8 cellular contexts compared by ENCODE assay signal in the genomic region with DNA sequence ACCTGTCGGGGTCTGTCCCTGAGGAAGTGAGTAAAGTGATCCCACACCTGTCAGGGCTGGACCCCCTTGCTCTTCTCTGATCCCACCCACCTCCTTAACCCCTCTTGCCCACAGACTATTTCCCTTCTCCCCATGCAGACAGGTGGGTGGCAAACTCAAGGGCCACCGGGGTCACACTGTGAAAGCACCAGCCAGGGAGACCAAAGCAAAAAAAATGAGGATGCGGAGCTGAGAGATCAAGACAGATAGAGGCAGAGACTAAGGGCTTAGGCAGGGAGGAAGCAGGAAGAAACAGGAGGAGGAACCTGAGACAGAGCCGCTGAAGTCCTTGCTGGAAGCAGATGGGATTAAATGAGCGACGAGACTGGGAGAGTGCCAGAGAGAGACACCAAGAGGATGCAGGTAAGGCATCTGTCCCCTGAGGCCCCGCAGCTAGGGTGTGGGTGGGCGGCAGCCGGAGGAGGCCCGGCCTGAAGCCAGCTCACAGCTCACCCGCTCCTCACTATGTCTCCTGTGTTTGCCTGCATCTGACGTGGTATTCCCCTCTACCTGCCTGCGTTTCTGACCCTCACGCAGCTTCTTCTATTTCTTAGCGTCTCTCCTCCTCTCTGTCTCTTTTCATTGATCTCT. TPM values are rescaled to one million over a fixed set of nuclear protein-coding genes. Genes with fewer than 3 reads are reported as not detected.
A peak's percentile ranks its signal among the peaks of the same experiment; 100 is the strongest.
DNase-seq lines count a peak whose midpoint lies in the region; ATAC-seq and TF ChIP-seq lines count a peak whose summit lies in the region.

No MANE protein-coding gene starts in this region.

- no peak for TF ChIP-seq POLR2A in transverse colon (IDR thresholded peaks at IDR 0.05)

- intact Hi-C loops in activated naive CD4-positive, alpha-beta T cell treated with anti-CD3 and anti-CD28 coated beads for 36 hours (cut with micrococcal nuclease), result loop anchor here (2.0 to 5.0 kb wide), 2 partner anchors 88 to 258 kb away; partner anchors contain the start of gene HDAC6
- intact Hi-C loops in transverse colon (cut with DNase I; ENCODE audit: low total_unique reads), result no loop called here

- H3K9me3 Mint-ChIP-seq in activated T-cell treated with anti-CD3 and anti-CD28 coated beads, Interleukin-2, amount 50 U/mL, for 4 hours, result no peaks in the 10 kb centered on the region
- H3K9me3 Mint-ChIP-seq in activated naive CD4-positive, alpha-beta T cell treated with anti-CD3 and anti-CD28 coated beads for 36 hours, result no peaks in the 10 kb centered on the region

- H3K27me3 Mint-ChIP-seq in activated T-cell treated with anti-CD3 and anti-CD28 coated beads, Interleukin-2, amount 50 U/mL, for 4 hours (ENCODE audit: low read depth), result no peaks in the 10 kb centered on the region
- H3K27me3 Mint-ChIP-seq in activated naive CD4-positive, alpha-beta T cell treated with anti-CD3 and anti-CD28 coated beads for 36 hours (ENCODE audit: low read depth), result no peaks in the 10 kb centered on the region

- H3K4me1 Mint-ChIP-seq in activated T-cell treated with anti-CD3 and anti-CD28 coated beads, Interleukin-2, amount 50 U/mL, for 4 hours (ENCODE audit: low read depth), result peaks cover 19% of the 10 kb centered on the region
- peaks cover 20% of the 10 kb centered on the region for H3K4me1 Mint-ChIP-seq in activated naive CD4-positive, alpha-beta T cell treated with anti-CD3 and anti-CD28 coated beads for 36 hours (ENCODE audit: low read depth)

- no peak for TF ChIP-seq EP300 in transverse colon (IDR thresholded peaks at IDR 0.05; ENCODE audit: low read depth)

- peak overlapping the region; percentile 46 to 84 (median 62) for H3K4me3 ChIP-seq in transverse colon

- H3K36me3 Mint-ChIP-seq in activated T-cell treated with anti-CD3 and anti-CD28 coated beads, Interleukin-2, amount 50 U/mL, for 4 hours (ENCODE audit: insufficient read depth), result peaks cover 1% of the 10 kb centered on the region
- H3K36me3 Mint-ChIP-seq in activated naive CD4-positive, alpha-beta T cell treated with anti-CD3 and anti-CD28 coated beads for 36 hours (ENCODE audit: low read depth), result peaks cover 2% of the 10 kb centered on the region

- 45% methylated on average over 15 of the region's 15 CpGs; no CpG with 5 or more reads in 1 of the 2 donors for WGBS in transverse colon (ENCODE audit: low coverage in 1 of 2), 2 donors

- peak overlapping the region; percentile 88 for H3K4me3 Mint-ChIP-seq in activated T-cell treated with anti-CD3 and anti-CD28 coated beads, Interleukin-2, amount 50 U/mL, for 4 hours
- peak overlapping the region; percentile 80 for H3K4me3 Mint-ChIP-seq in activated naive CD4-positive, alpha-beta T cell treated with anti-CD3 and anti-CD28 coated beads for 36 hours

- peak overlapping the region; percentile 68 for H3K27ac ChIP-seq in layer of hippocampus (ENCODE audit: low read depth, low read length)
- peak overlapping the region; percentile 78 to 88 (median 85) for H3K27ac ChIP-seq in transverse colon

- in situ Hi-C loops in transverse colon (cut with MboI; ENCODE audit: low pct_ligation_motif_present in 1 of 4, low pct_unique_long_range_greater_than_20kb in 1 of 4, low sequenced_read_pairs in 3 of 4), result no loop called here

- no peak for TF ChIP-seq CTCF in transverse colon (IDR thresholded peaks at IDR 0.05)

- no peaks in the 10 kb centered on the region for H3K27me3 ChIP-seq in layer of hippocampus (ENCODE audit: control insufficient read depth, insufficient read depth, low read length)
- no peaks in the 10 kb centered on the region for H3K27me3 ChIP-seq in transverse colon

- no peaks in the 10 kb centered on the region for H3K36me3 ChIP-seq in transverse colon

- peak overlapping the region; percentile 55 for H3K27ac Mint-ChIP-seq in activated naive CD4-positive, alpha-beta T cell treated with anti-CD3 and anti-CD28 coated beads for 36 hours

- CTCF ChIA-PET in activated naive CD4-positive, alpha-beta T cell treated with anti-CD3 and anti-CD28 coated beads for 36 hours (lab: Charles Lee), result interaction anchor here (1.3 to 1.9 kb wide), 2 partner anchors 22 to 52 kb away, joined by 3 to 6 read pairs; no protein-coding TSS in a partner anchor

- H3K9me3 ChIP-seq in transverse colon, result no peaks in the 10 kb centered on the region

- DNase-seq in activated T-cell treated with anti-CD3 and anti-CD28 coated beads, Interleukin-2, amount 50 U/mL, for 4 hours, result no peak
- DNase-seq in activated T-cell treated with anti-CD3 and anti-CD28 coated beads for 4 hours (no peak), transverse colon (no peak), NCI-H146 treated with DMSO at 0.1 percent for 48 hours (lab: John Stamatoyannopoulos, UW; ENCODE audit: unreplicated experiment) (no peak)
- no peak for DNase-seq in activated naive CD4-positive, alpha-beta T cell treated with anti-CD3 and anti-CD28 coated beads for 36 hours
- no peak for DNase-seq in activated CD4-positive, CD25-positive, alpha-beta regulatory T cell (lab: John Stamatoyannopoulos, UW)

- H3K4me1 ChIP-seq in transverse colon, result peaks cover 0 to 13% (median 6%) of the 10 kb centered on the region in 4 donors

- peak; percentile 12 to 14 for ATAC-seq in activated T-cell treated with anti-CD3 and anti-CD28 coated beads, Interleukin-2, amount 50 U/mL, for 4 hours
- ATAC-seq in GM18520 (IDR thresholded peaks at IDR 0.05; ENCODE audit: unreplicated experiment), result no peak

RNA-seq across cellular contexts. Expression of gene TIMM17B, which starts 7.2 kb away (rescaled TPM):
- 100 to 1,000 TPM in 2 of 3 donors, 10 to 100 TPM in 1; 92.7 to 107 (median 102) TPM for total RNA-seq in activated T-cell treated with anti-CD3 and anti-CD28 coated beads, Interleukin-2, amount 50 U/mL, for 4 hours
- 10 to 100 TPM; 88.0 to 94.9 TPM for total RNA-seq in activated naive CD4-positive, alpha-beta T cell treated with anti-CD3 and anti-CD28 coated beads for 36 hours
- total RNA-seq in transverse colon, result 10 to 100 TPM; 26.7 to 61.3 (median 43.7) TPM

RNA-seq across cellular contexts. Expression of gene PQBP1, which starts 7.3 kb away (rescaled TPM):
- total RNA-seq in activated T-cell treated with anti-CD3 and anti-CD28 coated beads, Interleukin-2, amount 50 U/mL, for 4 hours, result 100 to 1,000 TPM; 130 to 147 (median 139) TPM
- 10 to 100 TPM; 86.8 to 94.5 TPM for total RNA-seq in activated naive CD4-positive, alpha-beta T cell treated with anti-CD3 and anti-CD28 coated beads for 36 hours
- 10 to 100 TPM; 21.7 to 92.3 (median 63.8) TPM for total RNA-seq in transverse colon

RNA-seq across cellular contexts. Expression of gene SLC35A2, which starts 21.0 kb away (rescaled TPM):
- 10 to 100 TPM; 23.1 to 31.5 (median 30.6) TPM for total RNA-seq in activated T-cell treated with anti-CD3 and anti-CD28 coated beads, Interleukin-2, amount 50 U/mL, for 4 hours
- 10 to 100 TPM; 23.9 to 26.7 TPM for total RNA-seq in activated naive CD4-positive, alpha-beta T cell treated with anti-CD3 and anti-CD28 coated beads for 36 hours
- total RNA-seq in transverse colon, result 10 to 100 TPM; 29.5 to 48.3 (median 33.8) TPM

RNA-seq across cellular contexts. Expression of gene PIM2, which starts 28.4 kb away (rescaled TPM):
- total RNA-seq in activated T-cell treated with anti-CD3 and anti-CD28 coated beads, Interleukin-2, amount 50 U/mL, for 4 hours, result 100 to 1,000 TPM; 197 to 279 (median 270) TPM
- 100 to 1,000 TPM; 634 to 648 TPM for total RNA-seq in activated naive CD4-positive, alpha-beta T cell treated with anti-CD3 and anti-CD28 coated beads for 36 hours
- 10 to 100 TPM in 3 of 4 donors, not detected in 1; 11.2 to 50.7 (median 20.6) TPM for total RNA-seq in transverse colon

RNA-seq across cellular contexts. Expression of gene PCSK1N, which starts 55.0 kb away (rescaled TPM):
- 1 to 10 TPM; 2.8 to 3.4 (median 2.9) TPM for total RNA-seq in activated T-cell treated with anti-CD3 and anti-CD28 coated beads, Interleukin-2, amount 50 U/mL, for 4 hours
- total RNA-seq in activated naive CD4-positive, alpha-beta T cell treated with anti-CD3 and anti-CD28 coated beads for 36 hours, result 1 to 10 TPM; 1.7 to 1.9 TPM
- 100 to 1,000 TPM in 1 of 4 donors, 10 to 100 TPM in 3; 14.0 to 144 (median 20.4) TPM for total RNA-seq in transverse colon
